In genomic region chr14:35404496-35405303, GRCh38 we compare ENCODE assay signal across 8 cellular contexts. TPM values are rescaled to one million over a fixed set of nuclear protein-coding genes. Genes with fewer than 3 reads are reported as not detected.
DNase-seq lines count a peak whose midpoint lies in the region; ATAC-seq and TF ChIP-seq lines count a peak whose summit lies in the region.

NFKBIA (minus strand) TSS chr14:35404749; CDS start chr14:35404644, 105 bp downstream.

- no peaks in the 10 kb centered on the region for H3K27me3 Mint-ChIP-seq in activated T-cell treated with anti-CD3 and anti-CD28 coated beads, Interleukin-2, amount 50 U/mL, for 24 hours

- peaks cover 56% of the 10 kb centered on the region for H3K4me1 Mint-ChIP-seq in activated T-cell treated with anti-CD3 and anti-CD28 coated beads, Interleukin-2, amount 50 U/mL, for 24 hours (ENCODE audit: low read depth)
- peaks cover 39% of the 10 kb centered on the region for H3K4me1 Mint-ChIP-seq in stimulated activated effector memory CD8-positive, alpha-beta T cell treated with anti-CD3 and anti-CD28 coated beads, Interleukin-12 subunit alpha, Interleukin-12 subunit beta, amount 100 ng/mL, for 72 hours

- H3K4me3 Mint-ChIP-seq in activated T-cell treated with anti-CD3 and anti-CD28 coated beads, Interleukin-2, amount 50 U/mL, for 24 hours: peak within 1 kb of the TSS; percentile 99
- H3K4me3 Mint-ChIP-seq in stimulated activated effector memory CD8-positive, alpha-beta T cell treated with anti-CD3 and anti-CD28 coated beads, Interleukin-12 subunit alpha, Interleukin-12 subunit beta, amount 100 ng/mL, for 72 hours: peak within 1 kb of the TSS; percentile 96

- ATAC-seq in GM21619 (IDR thresholded peaks at IDR 0.05; ENCODE audit: unreplicated experiment): peak; percentile 51
- peak; percentile 71 for ATAC-seq in esophagus mucosa
- ATAC-seq in stimulated activated effector memory CD8-positive, alpha-beta T cell treated with anti-CD3 and anti-CD28 coated beads, Interleukin-12 subunit alpha, Interleukin-12 subunit beta, amount 100 ng/mL, for 72 hours: peak; percentile 80

- DNase-seq in DMS79 (lab: John Stamatoyannopoulos, UW) (peak; percentile 86), myocyte (ENCODE audit: low read depth) (peak; percentile 88)
- peak; percentile 98 for DNase-seq in activated T-cell treated with anti-CD3 and anti-CD28 coated beads, Interleukin-2, amount 50 U/mL, for 24 hours
- DNase-seq in stimulated activated effector memory CD8-positive, alpha-beta T cell treated with anti-CD3 and anti-CD28 coated beads, Interleukin-12 subunit alpha, Interleukin-12 subunit beta, amount 100 ng/mL, for 72 hours (ENCODE audit: low spot score in 2 of 2): peak; percentile 96 to 98

- H3K9me3 Mint-ChIP-seq in activated T-cell treated with anti-CD3 and anti-CD28 coated beads, Interleukin-2, amount 50 U/mL, for 24 hours: no peaks in the 10 kb centered on the region
- no peaks in the 10 kb centered on the region for H3K9me3 Mint-ChIP-seq in stimulated activated effector memory CD8-positive, alpha-beta T cell treated with anti-CD3 and anti-CD28 coated beads, Interleukin-12 subunit alpha, Interleukin-12 subunit beta, amount 100 ng/mL, for 72 hours

- peak; percentile 34; the same call in 1 of the 2 replicates for TF ChIP-seq RAD21 in Ishikawa (IDR thresholded peaks at IDR 0.05; ENCODE audit: low read depth)

- TF ChIP-seq EP300 in Ishikawa (IDR thresholded peaks at IDR 0.05; ENCODE audit: borderline replicate concordance): peak; percentile 62

- peaks cover 45% of the 10 kb centered on the region for H3K36me3 Mint-ChIP-seq in activated T-cell treated with anti-CD3 and anti-CD28 coated beads, Interleukin-2, amount 50 U/mL, for 24 hours (ENCODE audit: low read depth)
- peaks cover 55% of the 10 kb centered on the region for H3K36me3 Mint-ChIP-seq in stimulated activated effector memory CD8-positive, alpha-beta T cell treated with anti-CD3 and anti-CD28 coated beads, Interleukin-12 subunit alpha, Interleukin-12 subunit beta, amount 100 ng/mL, for 72 hours

- peak within 1 kb of the TSS; percentile 100 for H3K27ac Mint-ChIP-seq in activated T-cell treated with anti-CD3 and anti-CD28 coated beads, Interleukin-2, amount 50 U/mL, for 24 hours
- H3K27ac Mint-ChIP-seq in stimulated activated effector memory CD8-positive, alpha-beta T cell treated with anti-CD3 and anti-CD28 coated beads, Interleukin-12 subunit alpha, Interleukin-12 subunit beta, amount 100 ng/mL, for 72 hours: peak within 1 kb of the TSS; percentile 98

TF ChIP-seq in Ishikawa, 13 proteins besides CTCF, POLR2A, EP300 and RAD21 (continues in another document):
- TF ChIP-seq CEBPB (IDR thresholded peaks at IDR 0.05) (0 out of 2 replicates have a peak, but pooled peaks have one; percentile 2), NFIC (IDR thresholded peaks at IDR 0.05) (peak; percentile 44; the same call in 1 of the 2 replicates), YY1 (IDR thresholded peaks at IDR 0.05; ENCODE audit: low read depth) (peak; percentile 65; the same call in 1 of the 2 replicates), FOXM1 (IDR thresholded peaks at IDR 0.05; ENCODE audit: borderline replicate concordance, low read depth) (no peak), ZBTB7A (IDR thresholded peaks at IDR 0.05; ENCODE audit: low read depth) (peak; percentile 73), CREB1 (IDR thresholded peaks at IDR 0.05; ENCODE audit: low read depth) (no peak), REST (IDR thresholded peaks at IDR 0.05; ENCODE audit: low read depth) (no peak), TAF1 (IDR thresholded peaks at IDR 0.05; ENCODE audit: low read depth) (peak; percentile 78; the same call in 1 of the 2 replicates), TEAD4 (IDR thresholded peaks at IDR 0.05) (peak; percentile 52), EGR1 (IDR thresholded peaks at IDR 0.05) (no peak), USF1 (IDR thresholded peaks at IDR 0.05) (0 out of 2 replicates have a peak, but pooled peaks have one; percentile 12)

TF ChIP-seq in PFSK-1, 5 proteins besides CTCF, POLR2A, EP300 and RAD21:
- no peak for TF ChIP-seq REST (IDR thresholded peaks at IDR 0.05; ENCODE audit: insufficient read depth in 1 of 2, low read depth in 2 of 2, low read length in 2 of 2)
- TF ChIP-seq POLR2AphosphoS5 (IDR thresholded peaks at IDR 0.05; ENCODE audit: low read depth, low read length): peak; percentile 41; the same call in 1 of the 2 replicates
- 0 out of 2 replicates have a peak, but pooled peaks have one; percentile 49 for TF ChIP-seq TAF1 (IDR thresholded peaks at IDR 0.05; ENCODE audit: borderline replicate concordance, insufficient read depth, low read length)

RNA-seq across cellular contexts. Expression of gene NFKBIA, which starts in this region (rescaled TPM):
- polyA plus RNA-seq in PFSK-1 (2012; ENCODE audit: insufficient read length, low read depth): 17.2 TPM
- total RNA-seq in esophagus mucosa (119 TPM), myocyte (54.0 and 58.7 TPM in 2 replicates)
- 15.1 TPM for polyA plus RNA-seq in myocyte (2012)

Comparison
In these comparisons a context has a peak if more than half of its experiments do, and no peak if none do; other contexts are left out.
1. Peak in every context shown above with its lines: DNase-seq and ATAC-seq.